Comparison of ENCODE assay signal across 1 cellular context in the genomic region with DNA sequence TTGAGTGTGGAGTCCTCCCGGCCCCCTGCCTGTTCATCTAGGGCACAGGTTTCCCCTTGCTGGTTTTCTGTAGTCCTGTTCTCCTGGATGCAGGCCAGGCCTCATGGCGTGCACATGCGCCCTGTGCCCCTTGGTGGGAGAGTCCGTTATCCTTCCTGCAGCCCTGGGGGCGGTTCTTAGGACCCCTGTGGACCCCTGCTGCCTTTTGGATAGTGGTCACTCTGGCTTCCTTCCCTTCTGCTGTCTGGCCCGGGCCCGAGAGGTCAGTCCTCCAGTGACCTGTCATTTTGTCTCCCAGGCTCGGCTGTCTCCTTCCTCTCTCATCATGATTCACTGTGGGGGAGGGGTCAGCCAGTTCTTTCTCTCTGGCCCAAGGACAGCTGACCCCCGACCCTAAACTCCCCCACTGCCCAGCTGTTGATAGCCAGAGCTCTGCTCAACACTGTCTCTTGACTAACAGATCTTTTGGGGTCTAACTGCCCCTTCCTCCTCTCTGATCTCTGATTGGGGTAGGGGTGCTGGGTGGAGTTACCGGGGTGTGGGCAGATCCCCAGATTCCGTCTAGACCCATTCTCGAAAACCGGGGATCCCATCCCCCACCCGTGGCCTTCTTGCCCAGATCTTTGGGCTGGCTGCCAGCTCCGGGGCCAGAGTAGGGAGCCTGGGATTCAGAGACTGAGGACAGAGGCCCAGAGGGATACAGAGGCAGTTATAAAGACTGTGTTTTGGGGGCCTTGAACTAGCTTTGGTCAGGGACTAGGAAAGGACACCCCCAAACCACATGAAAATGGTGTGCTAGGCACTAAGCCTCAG.
TF ChIP-seq lines count a peak whose summit lies in the region.

No MANE protein-coding gene starts in this region.

TF ChIP-seq in GM23338, 12 proteins besides CTCF, POLR2A, EP300 and RAD21:
- TF ChIP-seq, protein P1, sequence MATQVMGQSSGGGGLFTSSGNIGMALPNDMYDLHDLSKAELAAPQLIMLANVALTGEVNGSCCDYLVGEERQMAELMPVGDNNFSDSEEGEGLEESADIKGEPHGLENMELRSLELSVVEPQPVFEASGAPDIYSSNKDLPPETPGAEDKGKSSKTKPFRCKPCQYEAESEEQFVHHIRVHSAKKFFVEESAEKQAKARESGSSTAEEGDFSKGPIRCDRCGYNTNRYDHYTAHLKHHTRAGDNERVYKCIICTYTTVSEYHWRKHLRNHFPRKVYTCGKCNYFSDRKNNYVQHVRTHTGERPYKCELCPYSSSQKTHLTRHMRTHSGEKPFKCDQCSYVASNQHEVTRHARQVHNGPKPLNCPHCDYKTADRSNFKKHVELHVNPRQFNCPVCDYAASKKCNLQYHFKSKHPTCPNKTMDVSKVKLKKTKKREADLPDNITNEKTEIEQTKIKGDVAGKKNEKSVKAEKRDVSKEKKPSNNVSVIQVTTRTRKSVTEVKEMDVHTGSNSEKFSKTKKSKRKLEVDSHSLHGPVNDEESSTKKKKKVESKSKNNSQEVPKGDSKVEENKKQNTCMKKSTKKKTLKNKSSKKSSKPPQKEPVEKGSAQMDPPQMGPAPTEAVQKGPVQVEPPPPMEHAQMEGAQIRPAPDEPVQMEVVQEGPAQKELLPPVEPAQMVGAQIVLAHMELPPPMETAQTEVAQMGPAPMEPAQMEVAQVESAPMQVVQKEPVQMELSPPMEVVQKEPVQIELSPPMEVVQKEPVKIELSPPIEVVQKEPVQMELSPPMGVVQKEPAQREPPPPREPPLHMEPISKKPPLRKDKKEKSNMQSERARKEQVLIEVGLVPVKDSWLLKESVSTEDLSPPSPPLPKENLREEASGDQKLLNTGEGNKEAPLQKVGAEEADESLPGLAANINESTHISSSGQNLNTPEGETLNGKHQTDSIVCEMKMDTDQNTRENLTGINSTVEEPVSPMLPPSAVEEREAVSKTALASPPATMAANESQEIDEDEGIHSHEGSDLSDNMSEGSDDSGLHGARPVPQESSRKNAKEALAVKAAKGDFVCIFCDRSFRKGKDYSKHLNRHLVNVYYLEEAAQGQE (IDR thresholded peaks at IDR 0.05; ENCODE audit: unreplicated experiment) = no peak
- TF ChIP-seq, protein P2, sequence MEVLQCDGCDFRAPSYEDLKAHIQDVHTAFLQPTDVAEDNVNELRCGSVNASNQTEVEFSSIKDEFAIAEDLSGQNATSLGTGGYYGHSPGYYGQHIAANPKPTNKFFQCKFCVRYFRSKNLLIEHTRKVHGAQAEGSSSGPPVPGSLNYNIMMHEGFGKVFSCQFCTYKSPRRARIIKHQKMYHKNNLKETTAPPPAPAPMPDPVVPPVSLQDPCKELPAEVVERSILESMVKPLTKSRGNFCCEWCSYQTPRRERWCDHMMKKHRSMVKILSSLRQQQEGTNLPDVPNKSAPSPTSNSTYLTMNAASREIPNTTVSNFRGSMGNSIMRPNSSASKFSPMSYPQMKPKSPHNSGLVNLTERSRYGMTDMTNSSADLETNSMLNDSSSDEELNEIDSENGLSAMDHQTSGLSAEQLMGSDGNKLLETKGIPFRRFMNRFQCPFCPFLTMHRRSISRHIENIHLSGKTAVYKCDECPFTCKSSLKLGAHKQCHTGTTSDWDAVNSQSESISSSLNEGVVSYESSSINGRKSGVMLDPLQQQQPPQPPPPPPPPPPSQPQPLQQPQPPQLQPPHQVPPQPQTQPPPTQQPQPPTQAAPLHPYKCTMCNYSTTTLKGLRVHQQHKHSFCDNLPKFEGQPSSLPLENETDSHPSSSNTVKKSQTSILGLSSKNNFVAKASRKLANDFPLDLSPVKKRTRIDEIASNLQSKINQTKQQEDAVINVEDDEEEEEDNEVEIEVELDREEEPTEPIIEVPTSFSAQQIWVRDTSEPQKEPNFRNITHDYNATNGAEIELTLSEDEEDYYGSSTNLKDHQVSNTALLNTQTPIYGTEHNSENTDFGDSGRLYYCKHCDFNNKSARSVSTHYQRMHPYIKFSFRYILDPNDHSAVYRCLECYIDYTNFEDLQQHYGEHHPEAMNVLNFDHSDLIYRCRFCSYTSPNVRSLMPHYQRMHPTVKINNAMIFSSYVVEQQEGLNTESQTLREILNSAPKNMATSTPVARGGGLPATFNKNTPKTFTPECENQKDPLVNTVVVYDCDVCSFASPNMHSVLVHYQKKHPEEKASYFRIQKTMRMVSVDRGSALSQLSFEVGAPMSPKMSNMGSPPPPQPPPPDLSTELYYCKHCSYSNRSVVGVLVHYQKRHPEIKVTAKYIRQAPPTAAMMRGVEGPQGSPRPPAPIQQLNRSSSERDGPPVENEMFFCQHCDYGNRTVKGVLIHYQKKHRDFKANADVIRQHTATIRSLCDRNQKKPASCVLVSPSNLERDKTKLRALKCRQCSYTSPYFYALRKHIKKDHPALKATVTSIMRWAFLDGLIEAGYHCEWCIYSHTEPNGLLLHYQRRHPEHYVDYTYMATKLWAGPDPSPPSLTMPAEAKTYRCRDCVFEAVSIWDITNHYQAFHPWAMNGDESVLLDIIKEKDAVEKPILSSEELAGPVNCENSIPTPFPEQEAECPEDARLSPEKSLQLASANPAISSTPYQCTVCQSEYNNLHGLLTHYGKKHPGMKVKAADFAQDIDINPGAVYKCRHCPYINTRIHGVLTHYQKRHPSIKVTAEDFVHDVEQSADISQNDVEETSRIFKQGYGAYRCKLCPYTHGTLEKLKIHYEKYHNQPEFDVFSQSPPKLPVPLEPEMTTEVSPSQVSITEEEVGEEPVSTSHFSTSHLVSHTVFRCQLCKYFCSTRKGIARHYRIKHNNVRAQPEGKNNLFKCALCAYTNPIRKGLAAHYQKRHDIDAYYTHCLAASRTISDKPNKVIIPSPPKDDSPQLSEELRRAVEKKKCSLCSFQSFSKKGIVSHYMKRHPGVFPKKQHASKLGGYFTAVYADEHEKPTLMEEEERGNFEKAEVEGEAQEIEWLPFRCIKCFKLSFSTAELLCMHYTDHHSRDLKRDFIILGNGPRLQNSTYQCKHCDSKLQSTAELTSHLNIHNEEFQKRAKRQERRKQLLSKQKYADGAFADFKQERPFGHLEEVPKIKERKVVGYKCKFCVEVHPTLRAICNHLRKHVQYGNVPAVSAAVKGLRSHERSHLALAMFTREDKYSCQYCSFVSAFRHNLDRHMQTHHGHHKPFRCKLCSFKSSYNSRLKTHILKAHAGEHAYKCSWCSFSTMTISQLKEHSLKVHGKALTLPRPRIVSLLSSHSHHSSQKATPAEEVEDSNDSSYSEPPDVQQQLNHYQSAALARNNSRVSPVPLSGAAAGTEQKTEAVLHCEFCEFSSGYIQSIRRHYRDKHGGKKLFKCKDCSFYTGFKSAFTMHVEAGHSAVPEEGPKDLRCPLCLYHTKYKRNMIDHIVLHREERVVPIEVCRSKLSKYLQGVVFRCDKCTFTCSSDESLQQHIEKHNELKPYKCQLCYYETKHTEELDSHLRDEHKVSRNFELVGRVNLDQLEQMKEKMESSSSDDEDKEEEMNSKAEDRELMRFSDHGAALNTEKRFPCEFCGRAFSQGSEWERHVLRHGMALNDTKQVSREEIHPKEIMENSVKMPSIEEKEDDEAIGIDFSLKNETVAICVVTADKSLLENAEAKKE (CRISPR knock-in tag; IDR thresholded peaks at IDR 0.05) = no peak
- TF ChIP-seq EZH2phosphoT487 (IDR thresholded peaks at IDR 0.05; ENCODE audit: unreplicated experiment) (no peak), NANOG (IDR thresholded peaks at IDR 0.05; ENCODE audit: borderline replicate concordance) (no peak)
- TF ChIP-seq, protein P3, sequence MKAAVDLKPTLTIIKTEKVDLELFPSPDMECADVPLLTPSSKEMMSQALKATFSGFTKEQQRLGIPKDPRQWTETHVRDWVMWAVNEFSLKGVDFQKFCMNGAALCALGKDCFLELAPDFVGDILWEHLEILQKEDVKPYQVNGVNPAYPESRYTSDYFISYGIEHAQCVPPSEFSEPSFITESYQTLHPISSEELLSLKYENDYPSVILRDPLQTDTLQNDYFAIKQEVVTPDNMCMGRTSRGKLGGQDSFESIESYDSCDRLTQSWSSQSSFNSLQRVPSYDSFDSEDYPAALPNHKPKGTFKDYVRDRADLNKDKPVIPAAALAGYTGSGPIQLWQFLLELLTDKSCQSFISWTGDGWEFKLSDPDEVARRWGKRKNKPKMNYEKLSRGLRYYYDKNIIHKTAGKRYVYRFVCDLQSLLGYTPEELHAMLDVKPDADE (IDR thresholded peaks at IDR 0.05) = no peak
